In the genomic region with DNA sequence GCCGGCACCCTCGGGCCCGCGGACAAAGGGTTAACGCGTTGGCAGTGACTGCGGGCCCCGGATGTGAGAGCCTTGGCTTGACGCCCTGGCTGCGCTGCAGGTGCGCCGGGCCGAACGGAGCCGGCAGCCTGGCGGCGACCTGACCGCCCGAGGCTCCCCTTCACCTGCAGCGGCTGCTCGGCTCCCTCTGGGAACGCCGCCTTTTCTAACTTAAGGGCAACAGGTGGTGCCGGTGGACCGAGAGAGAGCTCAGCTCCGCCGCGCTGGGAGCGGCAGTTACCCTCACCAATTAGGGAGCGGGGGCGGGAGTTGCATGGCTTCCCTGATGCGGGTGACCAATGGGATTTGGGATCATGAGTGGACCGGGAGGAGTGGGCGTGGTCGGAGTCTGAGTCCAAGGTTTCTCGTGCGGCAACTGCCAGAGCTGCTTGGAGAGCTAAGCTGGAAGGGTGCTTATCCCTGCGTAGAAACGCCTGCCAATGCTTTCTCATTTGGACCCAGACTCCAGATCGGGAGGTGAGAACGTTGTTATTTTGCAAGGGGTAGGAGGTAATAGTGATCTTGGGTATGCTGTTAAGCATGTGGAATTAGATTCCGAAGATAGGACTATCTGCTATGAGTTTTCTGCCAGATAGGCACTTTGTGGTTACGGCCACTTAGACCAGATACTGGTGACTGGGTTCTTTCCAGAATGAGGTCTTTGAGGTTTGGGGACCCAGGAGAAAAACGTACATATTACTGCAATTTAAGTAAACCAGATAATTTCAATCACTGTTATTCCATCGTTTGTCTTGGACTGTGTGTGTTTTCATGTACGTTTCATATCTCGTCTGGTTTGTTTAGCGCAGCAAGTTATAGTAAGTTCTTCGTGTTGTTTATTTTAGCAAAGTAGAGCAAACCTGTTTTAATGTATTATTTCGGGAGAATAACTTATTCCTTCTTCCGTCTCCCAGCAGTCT, we compare ENCODE assay signal across 8 cellular contexts. TPM values are rescaled to one million over a fixed set of nuclear protein-coding genes. Genes with fewer than 3 reads are reported as not detected.
DNase-seq lines count a peak whose midpoint lies in the region; ATAC-seq and TF ChIP-seq lines count a peak whose summit lies in the region.

A gene with protein sequence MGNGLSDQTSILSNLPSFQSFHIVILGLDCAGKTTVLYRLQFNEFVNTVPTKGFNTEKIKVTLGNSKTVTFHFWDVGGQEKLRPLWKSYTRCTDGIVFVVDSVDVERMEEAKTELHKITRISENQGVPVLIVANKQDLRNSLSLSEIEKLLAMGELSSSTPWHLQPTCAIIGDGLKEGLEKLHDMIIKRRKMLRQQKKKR (plus strand): TSS at position 421 of the 959 bp plus-strand sequence. CDS start 622 bp downstream, outside the sequence.

- H3K4me1 ChIP-seq in ACC112 (ENCODE audit: control insufficient read depth, insufficient read depth, low read length, unreplicated experiment) (peaks cover 15% of the 10 kb centered on the region), smooth muscle cell (ENCODE audit: low read depth) (peaks cover 17% of the 10 kb centered on the region)

- H3K36me3 ChIP-seq in ACC112 (ENCODE audit: insufficient read depth, low read length), result no peaks in the 10 kb centered on the region
- H3K36me3 ChIP-seq in smooth muscle cell (ENCODE audit: low read depth), result no peaks in the 10 kb centered on the region

- peaks cover 11 to 22% (median 19%) of the 10 kb centered on the region in 3 donors for H3K27me3 Mint-ChIP-seq in immature natural killer cell (ENCODE audit: low read depth in 3 of 3)

- H3F3A ChIP-seq in smooth muscle cell (ENCODE audit: low read depth), result peaks cover 7% of the 10 kb centered on the region

- H3K4me3 Mint-ChIP-seq in immature natural killer cell, result peak within 1 kb of the TSS; percentile 91 to 100 (median 95)

- peak within 1 kb of the TSS; percentile 98 for H3K9ac ChIP-seq in smooth muscle cell (ENCODE audit: low read depth)

- H3K4me3 ChIP-seq in ACC112 (ENCODE audit: low read depth, low read length) (peak within 1 kb of the TSS; percentile 82), smooth muscle cell (peak within 1 kb of the TSS; percentile 78)

- H3K9me3 ChIP-seq in smooth muscle cell (replicated peaks; ENCODE audit: low read depth), result no peaks in the 10 kb centered on the region

- H4K20me1 ChIP-seq in smooth muscle cell (ENCODE audit: low read depth), result peaks cover 46% of the 10 kb centered on the region

- H3K79me2 ChIP-seq in ACC112 (ENCODE audit: control insufficient read depth, insufficient read depth, low read length, unreplicated experiment), result peaks cover 31% of the 10 kb centered on the region
- peaks cover 49% of the 10 kb centered on the region for H3K79me2 ChIP-seq in smooth muscle cell (ENCODE audit: low read depth)

- no peaks in the 10 kb centered on the region for H3K36me3 Mint-ChIP-seq in immature natural killer cell

- peak within 1 kb of the TSS; percentile 94 for H3K4me2 ChIP-seq in smooth muscle cell

- peak within 1 kb of the TSS; percentile 94 for H2AFZ ChIP-seq in ACC112 (ENCODE audit: low read length, unreplicated experiment)
- H2AFZ ChIP-seq in smooth muscle cell (ENCODE audit: low read depth), result peak within 1 kb of the TSS; percentile 92

- ATAC-seq in GM18873 (IDR thresholded peaks at IDR 0.05; ENCODE audit: low FRiP score, unreplicated experiment), result peak; percentile 85
- ATAC-seq in HG03139 (IDR thresholded peaks at IDR 0.05; ENCODE audit: unreplicated experiment), result peak; percentile 77

- peak within 1 kb of the TSS; percentile 90 to 99 (median 98) for H3K27ac Mint-ChIP-seq in immature natural killer cell

- H3K27ac ChIP-seq in ACC112 (ENCODE audit: low read depth, low read length), result peak within 1 kb of the TSS; percentile 75
- H3K27ac ChIP-seq in smooth muscle cell (ENCODE audit: low read depth), result peak within 1 kb of the TSS; percentile 90

- H3K9me3 Mint-ChIP-seq in immature natural killer cell, result no peaks in the 10 kb centered on the region

- DNase-seq in NCI-H2227 (lab: John Stamatoyannopoulos, UW; ENCODE audit: unreplicated experiment) (peak; percentile 98), immature natural killer cell (peak; percentile 80 to 85 (median 84)), smooth muscle cell (lab: John Stamatoyannopoulos, UW; ENCODE audit: unreplicated experiment) (peak; percentile 92)
- peak; percentile 68 to 80 (median 74) for DNase-seq in activated CD4-positive, CD25-positive, alpha-beta regulatory T cell (lab: John Stamatoyannopoulos, UW)
- DNase-seq in central memory CD4-positive, alpha-beta T cell, result peak; percentile 85

- no peak for TF ChIP-seq CTCF in smooth muscle cell (IDR thresholded peaks at IDR 0.05; ENCODE audit: borderline replicate concordance, insufficient read depth, poor library complexity, severe bottlenecking)

- WGBS in smooth muscle cell (ENCODE audit: low lambda C conversion rate), result 2% methylated on average over 51 of the region's 51 CpGs

- H3K27me3 ChIP-seq in ACC112 (ENCODE audit: insufficient read depth, low read length), result no peaks in the 10 kb centered on the region
- H3K27me3 ChIP-seq in smooth muscle cell (ENCODE audit: low read depth), result no peaks in the 10 kb centered on the region

- peaks cover 22 to 27% of the 10 kb centered on the region in 2 donors for H3K4me1 Mint-ChIP-seq in immature natural killer cell

RNA-seq across cellular contexts. Expression of the gene that starts here (rescaled TPM):
- 10 to 100 TPM; 24.9 to 28.8 (median 25.0) TPM for polyA plus RNA-seq in immature natural killer cell
- total RNA-seq in smooth muscle cell, result 86.6 and 112 TPM in 2 replicates
- polyA plus RNA-seq in smooth muscle cell, result 97.3 and 113 TPM in 2 replicates

Comparison
In these comparisons a context has a peak if more than half of its experiments do, and no peak if none do; other contexts are left out.
1. Peak in every context shown above with its lines: DNase-seq, ATAC-seq, H3K4me3 ChIP-seq and H3K27ac ChIP-seq.